8 cellular contexts compared by ENCODE assay signal in genomic region chr17:61416540-61417363, GRCh38. TPM values are rescaled to one million over a fixed set of nuclear protein-coding genes. Genes with fewer than 3 reads are reported as not detected.
DNase-seq lines count a peak whose midpoint lies in the region; ATAC-seq and TF ChIP-seq lines count a peak whose summit lies in the region.

No MANE protein-coding gene starts in this region.

- H4K20me1 ChIP-seq in SU-DHL-6 (ENCODE audit: low read depth, low read length) = no peaks in the 10 kb centered on the region

- TF ChIP-seq CTCF in SU-DHL-6 (IDR thresholded peaks at IDR 0.05; ENCODE audit: insufficient read depth, low read length, poor library complexity, severe bottlenecking) (peak; percentile 76), astrocyte of the spinal cord (IDR thresholded peaks at IDR 0.05; ENCODE audit: low read depth, low read length) (peak; percentile 97)

- ATAC-seq in GM18909 (IDR thresholded peaks at IDR 0.05; ENCODE audit: poor library complexity, unreplicated experiment) (peak; percentile 64), GM21576 (IDR thresholded peaks at IDR 0.05; ENCODE audit: unreplicated experiment) (no peak)

- no peaks in the 10 kb centered on the region for H3K9me2 ChIP-seq in SU-DHL-6 (replicated peaks; ENCODE audit: insufficient read depth, low read length)

- DNase-seq in AG08395 (ENCODE audit: low spot score) (peak; percentile 96), NCI-H1105 (lab: John Stamatoyannopoulos, UW) (peak; percentile 21), astrocyte of the spinal cord (ENCODE audit: low read depth, low spot score) (peak; percentile 81), hippocampal formation (lab: John Stamatoyannopoulos, UW) (peak; percentile 45 to 59), pulmonary artery endothelial cell (ENCODE audit: low read depth, low spot score) (peak; percentile 20)

- H2AFZ ChIP-seq in SU-DHL-6 (ENCODE audit: low read depth, low read length, severe bottlenecking) = no peak overlapping the region

- H3F3A ChIP-seq in SU-DHL-6 (ENCODE audit: insufficient read depth) = no peaks in the 10 kb centered on the region

- H3K36me3 ChIP-seq in SU-DHL-6 (ENCODE audit: low read length) = no peaks in the 10 kb centered on the region

- H3K9ac ChIP-seq in SU-DHL-6 (ENCODE audit: low read length) = no peak overlapping the region

- H3K79me2 ChIP-seq in SU-DHL-6 (ENCODE audit: insufficient read depth, low read length) = no peaks in the 10 kb centered on the region

- no peaks in the 10 kb centered on the region for H3K9me3 ChIP-seq in SU-DHL-6 (ENCODE audit: insufficient read depth, low read length)

- H3K27ac ChIP-seq in SU-DHL-6 (ENCODE audit: low read depth, low read length) = no peak overlapping the region

- in situ Hi-C loops in astrocyte of the spinal cord (cut with HindIII; ENCODE audit: low sequenced_read_pairs) = no loop called here

- H3K27me3 ChIP-seq in SU-DHL-6 (ENCODE audit: low read length) = no peaks in the 10 kb centered on the region

- H3K4me3 ChIP-seq in SU-DHL-6 (ENCODE audit: insufficient read depth, low read length, poor library complexity, severe bottlenecking) = no peak overlapping the region
- H3K4me3 ChIP-seq in astrocyte of the spinal cord (ENCODE audit: low read depth, low read length) = peak overlapping the region; percentile 12

- no peak overlapping the region for H3K4me2 ChIP-seq in SU-DHL-6 (ENCODE audit: low read depth, low read length, poor library complexity, severe bottlenecking)

RNA-seq across cellular contexts. Expression of gene TBX2, which starts 17.1 kb away (rescaled TPM):
- not detected in 2 replicates for total RNA-seq in pulmonary artery endothelial cell

RNA-seq across cellular contexts. Expression of gene TBX4, which starts 35.5 kb away (rescaled TPM):
- total RNA-seq in pulmonary artery endothelial cell = not detected in 2 replicates

Comparison
In these comparisons a context has a peak if more than half of its experiments do, and no peak if none do; other contexts are left out.
1. DNase-seq: peak in every context shown above with its lines; median percentile 96 in AG08395; 81 in astrocyte of the spinal cord; 52 in hippocampal formation; 21 in NCI-H1105; 20 in pulmonary artery endothelial cell.